In genomic region chr17:39134878-39135277, GRCh38 we compare ENCODE assay signal across 16 cellular contexts. TPM values are rescaled to one million over a fixed set of nuclear protein-coding genes. Genes with fewer than 3 reads are reported as not detected.
"Had no signal": no experiment of that assay in that cellular context is flagged by ENCODE, and none has a peak within 500 bp of the region (broad histone marks: within the 10 kb centered on the region; RNA-seq: fewer than 3 reads in every experiment).

No MANE protein-coding gene starts in this region.

- ATAC-seq: activated CD4-positive, CD25-positive, alpha-beta regulatory T cell treated with anti-CD3 and anti-CD28 coated beads, Interleukin-2, amount 50 U/mL, for 24 hours; activated T-cell treated with anti-CD3 and anti-CD28 coated beads, Interleukin-2, amount 50 U/mL, for 72 hours; effector memory CD8-positive, alpha-beta T cell; pancreas; upper lobe of right lung had no signal

- H3K9me3 Mint-ChIP-seq: activated T-cell treated with anti-CD3 and anti-CD28 coated beads, Interleukin-2, amount 50 U/mL, for 72 hours; effector memory CD8-positive, alpha-beta T cell; neural crest cell; stimulated activated naive CD8-positive, alpha-beta T cell treated with anti-CD3 and anti-CD28 coated beads, Interleukin-15, Interleukin-2, amounts not matched to agents 100 ng/mL and 50 ng/mL, for 24 hours had no signal

- H3K4me1 ChIP-seq: pancreas, testis, upper lobe of right lung had no signal

- H3K27me3 Mint-ChIP-seq: effector memory CD8-positive, alpha-beta T cell; stimulated activated naive CD8-positive, alpha-beta T cell treated with anti-CD3 and anti-CD28 coated beads, Interleukin-15, Interleukin-2, amounts not matched to agents 100 ng/mL and 50 ng/mL, for 24 hours had no signal

- DNase-seq: activated CD4-positive, alpha-beta T cell treated with anti-CD3 and anti-CD28 coated beads, Interleukin-2, amount 50 U/mL, for 4 hours; activated gamma-delta T cell treated with Interleukin-2 at 50 U/mL for 16 hours; activated T-cell treated with anti-CD3 and anti-CD28 coated beads, Interleukin-2, amount 50 U/mL, for 72 hours; central memory CD4-positive, alpha-beta T cell; effector memory CD8-positive, alpha-beta T cell; pancreas; stimulated activated CD4-positive, alpha-beta T cell treated with anti-CD3 and anti-CD28 coated beads, Interleukin-4, amount 100 ng/mL, for 1 hour; stimulated activated CD8-positive, alpha-beta memory T cell treated with anti-CD3 and anti-CD28 coated beads, Interleukin-4, amount 100 ng/mL, for 48 hours; T-helper 2 cell; testis; upper lobe of right lung had no signal

- H3K4me3 Mint-ChIP-seq: activated T-cell treated with anti-CD3 and anti-CD28 coated beads, Interleukin-2, amount 50 U/mL, for 72 hours; effector memory CD8-positive, alpha-beta T cell; neural crest cell; stimulated activated naive CD8-positive, alpha-beta T cell treated with anti-CD3 and anti-CD28 coated beads, Interleukin-15, Interleukin-2, amounts not matched to agents 100 ng/mL and 50 ng/mL, for 24 hours had no signal

- H3K27ac ChIP-seq: epithelial cell of prostate, pancreas, testis, upper lobe of right lung had no signal

- H3K9me3 ChIP-seq: pancreas, testis, upper lobe of right lung had no signal

- H3K4me3 ChIP-seq: pancreas, testis, upper lobe of right lung had no signal

- H3K36me3 ChIP-seq: pancreas, upper lobe of right lung had no signal

- H3K27me3 ChIP-seq: pancreas, testis, upper lobe of right lung had no signal

- H3K27ac Mint-ChIP-seq: activated T-cell treated with anti-CD3 and anti-CD28 coated beads, Interleukin-2, amount 50 U/mL, for 72 hours; stimulated activated naive CD8-positive, alpha-beta T cell treated with anti-CD3 and anti-CD28 coated beads, Interleukin-15, Interleukin-2, amounts not matched to agents 100 ng/mL and 50 ng/mL, for 24 hours had no signal

RNA-seq across cellular contexts. Expression of gene PLXDC1, which starts 16.6 kb away (rescaled TPM):
- total RNA-seq: lung microvascular endothelial cell had no signal

RNA-seq across cellular contexts. Expression of gene ARL5C, which starts 31.1 kb away (rescaled TPM):
- total RNA-seq: lung microvascular endothelial cell, neural crest cell, testis, upper lobe of right lung had no signal
